ENCODE assay signal across 14 cellular contexts in the genomic region with DNA sequence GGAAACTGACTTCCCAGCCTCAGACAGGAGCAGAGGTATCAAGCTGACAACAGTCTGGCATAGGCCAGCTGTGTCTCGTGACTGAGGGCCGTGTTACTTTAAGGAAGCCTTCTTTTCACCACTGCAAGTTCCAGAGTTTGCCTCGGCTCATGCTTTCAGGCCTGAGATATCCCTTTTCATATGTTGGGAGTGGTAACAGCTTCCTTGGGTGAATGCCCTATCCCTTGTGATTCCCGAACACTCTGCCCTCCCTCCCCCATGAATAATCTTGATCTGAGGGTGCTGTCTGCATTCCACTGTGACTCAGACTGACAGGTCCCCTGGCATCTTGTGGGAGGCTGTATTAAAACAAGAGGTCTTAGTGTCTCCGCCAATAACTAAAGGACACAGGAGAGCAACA. TPM values are rescaled to one million over a fixed set of nuclear protein-coding genes. Genes with fewer than 3 reads are reported as not detected.
DNase-seq lines count a peak whose midpoint lies in the region; ATAC-seq and TF ChIP-seq lines count a peak whose summit lies in the region.
"Had no signal": no experiment of that assay in that cellular context is flagged by ENCODE, and none has a peak within 500 bp of the region (broad histone marks: within the 10 kb centered on the region; RNA-seq: fewer than 3 reads in every experiment).

No MANE protein-coding gene starts in this region.

- DNase-seq in COLO829 (ENCODE audit: low spot score) (peak; percentile 78), M059J (ENCODE audit: low read depth) (peak; percentile 93), epithelial cell of proximal tubule (ENCODE audit: low read depth) (peak; percentile 53), mesendoderm (peak; percentile 79), NCI-H2171 treated with DMSO at 0.1 percent for 48 hours (lab: John Stamatoyannopoulos, UW) (no peak), uterus (no peak)
- DNase-seq: anterior cingulate cortex; gastrocnemius medialis; naive B cell; stimulated activated CD4-positive, alpha-beta T cell treated with anti-CD3 and anti-CD28 coated beads, Interleukin-15, amount 100 ng/mL, for 24 hours; stimulated activated naive CD8-positive, alpha-beta T cell treated with anti-CD3 and anti-CD28 coated beads, Interleukin-15, Interleukin-2, amounts not matched to agents 100 U/mL and 50 U/mL, for 24 hours had no signal

- H4K5ac ChIP-seq in mesendoderm (ENCODE audit: low read length) = no peak overlapping the region

- no peak overlapping the region for H3K23ac ChIP-seq in mesendoderm (ENCODE audit: low read length)

- H3K4me1 ChIP-seq in mesendoderm (ENCODE audit: control insufficient read depth, low read depth, low read length) (no peaks in the 10 kb centered on the region), uterus (no peaks in the 10 kb centered on the region)
- H3K4me1 ChIP-seq: gastrocnemius medialis had no signal

- no CpG with 5 or more reads among the region's 5 CpGs for WGBS in mesendoderm (ENCODE audit: extremely low coverage, insufficient coverage, low lambda C conversion rate)

- no peak overlapping the region for H2BK5ac ChIP-seq in mesendoderm (ENCODE audit: low read length)

- H2AK5ac ChIP-seq in mesendoderm (ENCODE audit: low read length) = no peak overlapping the region

- H3K18ac ChIP-seq in mesendoderm (ENCODE audit: low read length) = no peak overlapping the region

- H3K79me2 ChIP-seq in mesendoderm (ENCODE audit: control insufficient read depth, insufficient read depth, low read length) = no peaks in the 10 kb centered on the region

- peak overlapping the region; percentile 8 for H3K56ac ChIP-seq in mesendoderm (ENCODE audit: low read length)

- H3K36me3 ChIP-seq in mesendoderm (ENCODE audit: control insufficient read depth, insufficient read depth, low read length) (no peaks in the 10 kb centered on the region), uterus (no peaks in the 10 kb centered on the region)
- H3K36me3 ChIP-seq: gastrocnemius medialis had no signal

- no peak for TF ChIP-seq CTCF in epithelial cell of proximal tubule (conservative IDR thresholded peaks at IDR 0.05; ENCODE audit: low read depth, low read length)
- TF ChIP-seq CTCF in uterus (IDR thresholded peaks at IDR 0.05) = no peak

- ATAC-seq in GM21526 (IDR thresholded peaks at IDR 0.05; ENCODE audit: low FRiP score, unreplicated experiment) (no peak), HG02798 (IDR thresholded peaks at IDR 0.05; ENCODE audit: poor library complexity, unreplicated experiment) (no peak)
- ATAC-seq: stimulated activated naive CD8-positive, alpha-beta T cell treated with anti-CD3 and anti-CD28 coated beads, Interleukin-15, Interleukin-2, amounts not matched to agents 100 U/mL and 50 U/mL, for 24 hours had no signal

- TF ChIP-seq POLR2A in uterus (IDR thresholded peaks at IDR 0.05) = no peak

- H3K9me3 ChIP-seq in uterus = no peaks in the 10 kb centered on the region
- H3K9me3 ChIP-seq: gastrocnemius medialis had no signal

- H3K27ac ChIP-seq in mesendoderm (ENCODE audit: low read depth, low read length) (no peak overlapping the region), uterus (peak overlapping the region in 1 of 2 donors; percentile 34)
- H3K27ac ChIP-seq: BLaER1 treated with 17β-estradiol and CSF1 and Interleukin-3, amounts not matched to agents 10 nM and 100 nM; gastrocnemius medialis had no signal

- no peak overlapping the region for H2BK15ac ChIP-seq in mesendoderm (replicated peaks; ENCODE audit: low read depth)

- H3K27me3 ChIP-seq in mesendoderm (ENCODE audit: insufficient read depth, low read length, poor library complexity) (no peaks in the 10 kb centered on the region), uterus (no peaks in the 10 kb centered on the region)
- H3K27me3 ChIP-seq: BLaER1 treated with 17β-estradiol and CSF1 and Interleukin-3, amounts not matched to agents 10 nM and 100 nM; gastrocnemius medialis had no signal

- H3K4ac ChIP-seq in mesendoderm (ENCODE audit: low read depth, low read length) = no peak overlapping the region

- intact Hi-C loops in uterus (cut with DNase I; ENCODE audit: low total_unique reads) = no loop called here

- no peak overlapping the region for H3K9ac ChIP-seq in mesendoderm (ENCODE audit: low read length)
- H3K9ac ChIP-seq: BLaER1 treated with 17β-estradiol and CSF1 and Interleukin-3, amounts not matched to agents 10 nM and 100 nM had no signal

- H3K4me2 ChIP-seq in mesendoderm (ENCODE audit: low read length) = no peak overlapping the region

- H2BK120ac ChIP-seq in mesendoderm (ENCODE audit: low read depth, low read length) = no peak overlapping the region

- no peak overlapping the region for H4K8ac ChIP-seq in mesendoderm (ENCODE audit: low read depth, low read length)

- H3K79me1 ChIP-seq in mesendoderm (ENCODE audit: low read length) = no peaks in the 10 kb centered on the region

- H3K4me3 ChIP-seq in epithelial cell of proximal tubule (ENCODE audit: low read depth, low read length) = no peak overlapping the region
- H3K4me3 ChIP-seq in mesendoderm (ENCODE audit: low read length) = no peak overlapping the region
- H3K4me3 ChIP-seq in uterus = no peak overlapping the region
- H3K4me3 ChIP-seq: BLaER1 treated with 17β-estradiol and CSF1 and Interleukin-3, amounts not matched to agents 10 nM and 100 nM; gastrocnemius medialis had no signal

RNA-seq across cellular contexts. Expression of gene ARL15, which starts 49.7 kb away (rescaled TPM):
- 7.9 and 20.6 TPM in 2 replicates for total RNA-seq in M059J (2014; rRNA removed; shearing (Covaris generic))
- total RNA-seq in epithelial cell of proximal tubule (1.9 and 3.0 TPM in 2 replicates), uterus (100 to 1,000 TPM in 1 of 4 donors, 10 to 100 TPM in 3; 36.2 to 338 (median 69.0) TPM)
- 14.7 TPM for polyA plus RNA-seq in mesendoderm (2013, experiment 1 of 2)
- polyA plus RNA-seq in mesendoderm (2013, experiment 2 of 2) = 15.8 TPM

Comparison
In these comparisons a context has a peak if more than half of its experiments do, and no peak if none do; other contexts are left out.
1. DNase-seq: peak in COLO829 (single experiment), M059J (single experiment), epithelial cell of proximal tubule (single experiment) and mesendoderm (single experiment); none in NCI-H2171 treated with DMSO at 0.1 percent for 48 hours (single experiment) and uterus (0 of 2).